18 cellular contexts compared by ENCODE assay signal in genomic region chr14:76574416-76574815, GRCh38.
A peak's percentile ranks its signal among the peaks of the same experiment; 100 is the strongest.
DNase-seq lines count a peak whose midpoint lies in the region; ATAC-seq and TF ChIP-seq lines count a peak whose summit lies in the region.
"Had no signal": no experiment of that assay in that cellular context is flagged by ENCODE, and none has a peak within 500 bp of the region (broad histone marks: within the 10 kb centered on the region; RNA-seq: fewer than 3 reads in every experiment).

No MANE protein-coding gene starts in this region.

- H3K36me3 ChIP-seq in skeletal muscle tissue (ENCODE audit: control insufficient read depth in 3 of 3, insufficient read depth in 3 of 3, low read length in 3 of 3) = no peaks in the 10 kb centered on the region

- DNase-seq in NCI-H510A treated with DMSO at 0.1 percent for 48 hours (lab: John Stamatoyannopoulos, UW) (peak; percentile 21), NCI-H510A (lab: John Stamatoyannopoulos, UW) (no peak), NCI-H2171 (lab: John Stamatoyannopoulos, UW) (peak; percentile 79), dorsolateral prefrontal cortex (no peak), dedifferentiated amniotic fluid mesenchymal stem cell (ENCODE audit: extremely low spot score) (no peak), NCI-H2196 treated with DMSO at 0.1 percent for 48 hours (lab: John Stamatoyannopoulos, UW; ENCODE audit: unreplicated experiment) (no peak)
- DNase-seq: DMS 273 treated with DMSO at 0.1 percent for 48 hours, H7, KG1, NCI-H1048, NCI-H187 treated with DMSO at 0.1 percent for 48 hours, NCI-H2227 treated with DMSO at 0.1 percent for 48 hours, NCI-H774, PC-9, SW 1271 had no signal

- no peaks in the 10 kb centered on the region for H3K9me3 ChIP-seq in skeletal muscle tissue (ENCODE audit: control insufficient read depth in 3 of 3, low read length in 3 of 3)

- H3K4me3 ChIP-seq in dorsolateral prefrontal cortex (peak overlapping the region in 36 of 59 donors; percentile 1 to 53 (median 35)), skeletal muscle tissue (ENCODE audit: low read length in 3 of 3) (peak overlapping the region in 2 of 3 donors; percentile 34 to 49)
- H3K4me3 ChIP-seq: PC-9 had no signal

- no peak for ATAC-seq in HG02642 (IDR thresholded peaks at IDR 0.05; ENCODE audit: poor library complexity, unreplicated experiment)
- ATAC-seq: HepG2 had no signal

- H3K4me1 ChIP-seq in skeletal muscle tissue (ENCODE audit: control insufficient read depth in 3 of 3, insufficient read depth in 3 of 3, low read length in 3 of 3) = peaks cover 0 to 8% (median 0%) of the 10 kb centered on the region in 3 donors

- intact Hi-C loops in dorsolateral prefrontal cortex (cut with DNase I) = no loop called here

- H3K27me3 ChIP-seq in dorsolateral prefrontal cortex = peaks cover 0 to 15% (median 0%) of the 10 kb centered on the region in 45 donors
- peaks cover 8 to 20% (median 16%) of the 10 kb centered on the region in 3 donors for H3K27me3 ChIP-seq in skeletal muscle tissue (ENCODE audit: control insufficient read depth in 3 of 3, insufficient read depth in 3 of 3, low read length in 3 of 3)

- TF ChIP-seq CTCF in dorsolateral prefrontal cortex (IDR thresholded peaks at IDR 0.05 in 54 of 56, conservative IDR thresholded peaks at IDR 0.05 in 2 of 56; ENCODE audit: low read depth in 1 of 56, partially characterized antibody in 56 of 56) = no peak

- peak overlapping the region in 1 of 3 donors; percentile 45 for H3K9ac ChIP-seq in skeletal muscle tissue (ENCODE audit: low read depth in 1 of 3, low read length in 3 of 3)

- H3K27ac ChIP-seq in dorsolateral prefrontal cortex (no peak overlapping the region), skeletal muscle tissue (ENCODE audit: low read depth, low read length) (no peak overlapping the region)
- H3K27ac ChIP-seq: PC-9 had no signal

Comparison
In these comparisons a context has a peak if more than half of its experiments do, and no peak if none do; other contexts are left out.
1. DNase-seq: peak in NCI-H510A treated with DMSO at 0.1 percent for 48 hours (single experiment) and NCI-H2171 (single experiment); none in NCI-H510A (single experiment), dorsolateral prefrontal cortex (0 of 10), dedifferentiated amniotic fluid mesenchymal stem cell (single experiment) and NCI-H2196 treated with DMSO at 0.1 percent for 48 hours (single experiment).